In the genomic region with DNA sequence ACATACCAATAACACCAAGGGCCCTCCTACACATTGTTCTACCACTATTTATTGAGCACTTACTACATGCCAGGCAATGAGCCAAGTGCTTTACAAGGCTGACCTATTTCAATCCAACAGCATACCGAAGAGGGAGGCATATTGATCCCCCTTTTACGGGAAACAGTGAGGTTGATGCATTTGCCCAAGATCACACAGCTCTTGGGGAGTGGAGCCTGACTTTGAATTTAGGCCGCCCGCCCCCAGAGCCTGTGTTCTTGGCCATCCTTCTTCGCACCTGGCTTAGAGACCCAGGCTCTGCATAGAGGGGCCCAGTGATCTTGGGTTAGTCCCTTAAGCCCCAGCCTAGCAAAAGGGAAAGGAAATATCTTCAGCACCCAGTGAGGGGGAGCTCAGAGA, we compare ENCODE assay signal across 9 cellular contexts.
A peak's percentile ranks its signal among the peaks of the same experiment; 100 is the strongest.
DNase-seq lines count a peak whose midpoint lies in the region; ATAC-seq, FAIRE-seq and TF ChIP-seq lines count a peak whose summit lies in the region.
"Had no signal": no experiment of that assay in that cellular context is flagged by ENCODE, and none has a peak within 500 bp of the region (broad histone marks: within the 10 kb centered on the region; RNA-seq: fewer than 3 reads in every experiment).

No MANE protein-coding gene starts in this region.

- peak overlapping the region; percentile 56 for H3K4me2 ChIP-seq in parathyroid adenoma (ENCODE audit: low read length)

- no peak overlapping the region for H3K4me3 ChIP-seq in CD4-positive, CD25-positive, alpha-beta regulatory T cell (ENCODE audit: low read depth, low read length)
- peak overlapping the region; percentile 25 to 29; a peak in 3 of 4 replicates for H3K4me3 ChIP-seq in Panc1 (ENCODE audit: low read depth in 2 of 2, low read length in 2 of 2)
- peak overlapping the region; percentile 44 to 55 (median 51) for H3K4me3 ChIP-seq in esophagus muscularis mucosa
- H3K4me3 ChIP-seq in parathyroid adenoma (ENCODE audit: low read depth, low read length), result no peak overlapping the region

- intact Hi-C loops in Panc1 (cut with micrococcal nuclease; ENCODE audit: unreplicated experiment) (loop anchor here (5.0 kb wide), 1 partner anchor 159 kb away; the partner anchor contains the start of gene IER5L), esophagus muscularis mucosa (cut with DNase I) (loop anchor here (5.0 kb wide), 2 partner anchors 76 to 121 kb away; no protein-coding TSS in a partner anchor)

- WGBS in esophagus muscularis mucosa, result 64% methylated on average over 2 of the region's 5 CpGs

- TF ChIP-seq POLR2A in esophagus muscularis mucosa (IDR thresholded peaks at IDR 0.05; ENCODE audit: low read depth), result no peak
- TF ChIP-seq POLR2A in GM12891 (IDR thresholded peaks at IDR 0.05; ENCODE audit: low read depth, low read length), result no peak

- no peak for FAIRE-seq in GM12891 (lab: Jason Lieb, UNC)

- POLR2A ChIA-PET in Panc1 (lab: Charles Lee), result no interaction called here

- H3K27me3 Mint-ChIP-seq in CD4-positive, CD25-positive, alpha-beta regulatory T cell, result peaks cover 16% of the 10 kb centered on the region

- no peak for TF ChIP-seq CTCF in Panc1 (IDR thresholded peaks at IDR 0.05)
- TF ChIP-seq CTCF in esophagus muscularis mucosa (IDR thresholded peaks at IDR 0.05), result no peak
- no peak for TF ChIP-seq CTCF in parathyroid adenoma (IDR thresholded peaks at IDR 0.05)

- H3K4me1 Mint-ChIP-seq in CD4-positive, CD25-positive, alpha-beta regulatory T cell, result peaks cover 4 to 27% (median 8%) of the 10 kb centered on the region in 4 donors

- no peak overlapping the region for H3K27ac Mint-ChIP-seq in CD4-positive, CD25-positive, alpha-beta regulatory T cell

- no peak for ATAC-seq in CD4-positive, CD25-positive, alpha-beta regulatory T cell (ENCODE audit: low read depth in 2 of 2)
- ATAC-seq in Panc1, result peak; percentile 32; the same call in 1 of the 2 replicates
- no peak for ATAC-seq in HG02763 (IDR thresholded peaks at IDR 0.05; ENCODE audit: unreplicated experiment)
- no peak for ATAC-seq in HG02759 (IDR thresholded peaks at IDR 0.05; ENCODE audit: unreplicated experiment)

- peak overlapping the region; percentile 77 for H2AFZ ChIP-seq in parathyroid adenoma

- TF ChIP-seq EP300 in esophagus muscularis mucosa (IDR thresholded peaks at IDR 0.05), result no peak

- no peak overlapping the region for H3K27ac ChIP-seq in CD4-positive, CD25-positive, alpha-beta regulatory T cell (ENCODE audit: insufficient read depth, low read length, poor library complexity, severe bottlenecking)
- H3K27ac ChIP-seq in Panc1 (ENCODE audit: low read length) (peak overlapping the region; percentile 94), esophagus muscularis mucosa (replicated peaks in 1 of 4) (peak overlapping the region; percentile 75 to 92 (median 83)), parathyroid adenoma (no peak overlapping the region)

- H3K4me3 Mint-ChIP-seq in CD4-positive, CD25-positive, alpha-beta regulatory T cell, result peak overlapping the region; percentile 36 to 92 (median 84)

- no peak overlapping the region for H3K9ac ChIP-seq in parathyroid adenoma

- peaks cover 12% of the 10 kb centered on the region for H3K4me1 ChIP-seq in CD4-positive, CD25-positive, alpha-beta regulatory T cell (ENCODE audit: control insufficient read depth, insufficient read depth, low read length, poor library complexity, severe bottlenecking)
- peaks cover 49% of the 10 kb centered on the region for H3K4me1 ChIP-seq in Panc1 (ENCODE audit: control insufficient read depth, insufficient read depth, low read length)
- H3K4me1 ChIP-seq in esophagus muscularis mucosa, result peaks cover 36 to 68% (median 58%) of the 10 kb centered on the region in 4 donors
- peaks cover 8% of the 10 kb centered on the region for H3K4me1 ChIP-seq in parathyroid adenoma

- BruUV-seq in Panc1 (replicated peaks; lab: Mats Ljungman, UMichigan), result no TSS peak

- in situ Hi-C loops in Panc1 (cut with HindIII; ENCODE audit: low pct_unique_long_range_greater_than_20kb, low sequenced_read_pairs), result no loop called here

- peaks cover 0 to 2% (median 0%) of the 10 kb centered on the region in 7 donors for H3K9me3 Mint-ChIP-seq in CD4-positive, CD25-positive, alpha-beta regulatory T cell

- CTCF ChIA-PET in Panc1 (lab: Charles Lee), result no interaction called here

- no peak for DNase-seq in CD4-positive, CD25-positive, alpha-beta regulatory T cell
- DNase-seq in Panc1 (ENCODE audit: low read depth, low spot score) (no peak), esophagus muscularis mucosa (ENCODE audit: extremely low spot score) (no peak), GM12891 (ENCODE audit: insufficient read length, low spot score) (no peak), RPMI8226 (no peak)
- DNase-seq: NCI-H524 treated with DMSO at 0.1 percent for 48 hours had no signal

- no peaks in the 10 kb centered on the region for H3K27me3 ChIP-seq in CD4-positive, CD25-positive, alpha-beta regulatory T cell (ENCODE audit: control insufficient read depth, insufficient read depth, low read length)
- H3K27me3 ChIP-seq in Panc1 (ENCODE audit: control insufficient read depth, insufficient read depth, low read length) (no peaks in the 10 kb centered on the region), esophagus muscularis mucosa (no peaks in the 10 kb centered on the region), parathyroid adenoma (ENCODE audit: control insufficient read depth, insufficient read depth, low read length) (no peaks in the 10 kb centered on the region)

- H3K36me3 Mint-ChIP-seq in CD4-positive, CD25-positive, alpha-beta regulatory T cell, result no peaks in the 10 kb centered on the region

- peaks cover 0 to 2% of the 10 kb centered on the region in 2 experiments for H3K9me3 ChIP-seq in CD4-positive, CD25-positive, alpha-beta regulatory T cell (ENCODE audit: control insufficient read depth in 2 of 2, low read length in 2 of 2)
- H3K9me3 ChIP-seq in Panc1 (ENCODE audit: control insufficient read depth, insufficient read depth, low read depth, low read length) (no peaks in the 10 kb centered on the region), esophagus muscularis mucosa (peaks cover 0 to 3% (median 0%) of the 10 kb centered on the region in 4 donors), parathyroid adenoma (ENCODE audit: control insufficient read depth, low read length) (no peaks in the 10 kb centered on the region)

- no peaks in the 10 kb centered on the region for H3K36me3 ChIP-seq in CD4-positive, CD25-positive, alpha-beta regulatory T cell (ENCODE audit: control insufficient read depth, insufficient read depth, low read length)
- H3K36me3 ChIP-seq in Panc1 (ENCODE audit: control insufficient read depth, insufficient read depth, low read length) (no peaks in the 10 kb centered on the region), esophagus muscularis mucosa (no peaks in the 10 kb centered on the region), parathyroid adenoma (ENCODE audit: control insufficient read depth, insufficient read depth, low read length) (no peaks in the 10 kb centered on the region)

- no peaks in the 10 kb centered on the region for H3K79me2 ChIP-seq in parathyroid adenoma

TF ChIP-seq in GM12891, 5 proteins besides CTCF, POLR2A, EP300 and RAD21:
- TF ChIP-seq PAX5 (IDR thresholded peaks at IDR 0.05; ENCODE audit: insufficient read depth, low read length, severe bottlenecking) (no peak), POU2F2 (IDR thresholded peaks at IDR 0.05; ENCODE audit: low read depth, low read length) (no peak), TAF1 (IDR thresholded peaks at IDR 0.05; ENCODE audit: low read depth, low read length) (no peak), SPI1 (IDR thresholded peaks at IDR 0.05; ENCODE audit: low read depth, low read length) (no peak), POLR2AphosphoS5 (IDR thresholded peaks at IDR 0.05; ENCODE audit: low read depth, low read length) (no peak)

Comparison
In these comparisons a context has a peak if more than half of its experiments do, and no peak if none do; other contexts are left out.
1. H3K27ac ChIP-seq: peak in Panc1 (single experiment) and esophagus muscularis mucosa (4 of 4); none in CD4-positive, CD25-positive, alpha-beta regulatory T cell (single experiment) and parathyroid adenoma (single experiment).
2. H3K4me3 ChIP-seq: peak in Panc1 (2 of 2) and esophagus muscularis mucosa (4 of 4); none in CD4-positive, CD25-positive, alpha-beta regulatory T cell (single experiment) and parathyroid adenoma (single experiment).